Comparison of ENCODE assay signal across 10 cellular contexts in genomic region chr14:103220134-103220981, GRCh38.
DNase-seq lines count a peak whose midpoint lies in the region; ATAC-seq and TF ChIP-seq lines count a peak whose summit lies in the region.
"Had no signal": no experiment of that assay in that cellular context is flagged by ENCODE, and none has a peak within 500 bp of the region (broad histone marks: within the 10 kb centered on the region; RNA-seq: fewer than 3 reads in every experiment).

No MANE protein-coding gene starts in this region.

- H3K4me3 ChIP-seq in astrocyte of the cerebellum (ENCODE audit: low read depth, low read length) (peak overlapping the region; percentile 20), iPS-11a (ENCODE audit: low read depth, low read length) (peak overlapping the region; percentile 30)
- H3K4me3 ChIP-seq: BLaER1 treated with 17β-estradiol and CSF1 and Interleukin-3, amounts not matched to agents 10 nM and 100 nM had no signal

- ATAC-seq in sciatic nerve (peak; percentile 20), HG02970 (IDR thresholded peaks at IDR 0.05; ENCODE audit: low FRiP score, unreplicated experiment) (no peak), HG03354 (IDR thresholded peaks at IDR 0.05; ENCODE audit: poor library complexity, severe bottlenecking, unreplicated experiment) (no peak)

- no peak for TF ChIP-seq CTCF in astrocyte of the cerebellum (IDR thresholded peaks at IDR 0.05; ENCODE audit: low read depth, low read length, missing control alignments)

- in situ Hi-C loops in astrocyte of the cerebellum (cut with HindIII; ENCODE audit: low sequenced_read_pairs), result no loop called here

- intact Hi-C loops in sciatic nerve (cut with DNase I), result no loop called here

- peak; percentile 70 for DNase-seq in AG20443 (ENCODE audit: low spot score)
- no peak for DNase-seq in astrocyte of the cerebellum (ENCODE audit: low read depth)
- no peak for DNase-seq in sciatic nerve (ENCODE audit: low spot score)
- DNase-seq in middle frontal gyrus (ENCODE audit: extremely low spot score, low spot score), result no peak
- no peak for DNase-seq in DMS153 treated with DMSO at 0.1 percent for 48 hours (lab: John Stamatoyannopoulos, UW; ENCODE audit: unreplicated experiment)
- DNase-seq: NCI-H1436 treated with DMSO at 0.1 percent for 48 hours had no signal
